15 cellular contexts compared by ENCODE assay signal in the genomic region with DNA sequence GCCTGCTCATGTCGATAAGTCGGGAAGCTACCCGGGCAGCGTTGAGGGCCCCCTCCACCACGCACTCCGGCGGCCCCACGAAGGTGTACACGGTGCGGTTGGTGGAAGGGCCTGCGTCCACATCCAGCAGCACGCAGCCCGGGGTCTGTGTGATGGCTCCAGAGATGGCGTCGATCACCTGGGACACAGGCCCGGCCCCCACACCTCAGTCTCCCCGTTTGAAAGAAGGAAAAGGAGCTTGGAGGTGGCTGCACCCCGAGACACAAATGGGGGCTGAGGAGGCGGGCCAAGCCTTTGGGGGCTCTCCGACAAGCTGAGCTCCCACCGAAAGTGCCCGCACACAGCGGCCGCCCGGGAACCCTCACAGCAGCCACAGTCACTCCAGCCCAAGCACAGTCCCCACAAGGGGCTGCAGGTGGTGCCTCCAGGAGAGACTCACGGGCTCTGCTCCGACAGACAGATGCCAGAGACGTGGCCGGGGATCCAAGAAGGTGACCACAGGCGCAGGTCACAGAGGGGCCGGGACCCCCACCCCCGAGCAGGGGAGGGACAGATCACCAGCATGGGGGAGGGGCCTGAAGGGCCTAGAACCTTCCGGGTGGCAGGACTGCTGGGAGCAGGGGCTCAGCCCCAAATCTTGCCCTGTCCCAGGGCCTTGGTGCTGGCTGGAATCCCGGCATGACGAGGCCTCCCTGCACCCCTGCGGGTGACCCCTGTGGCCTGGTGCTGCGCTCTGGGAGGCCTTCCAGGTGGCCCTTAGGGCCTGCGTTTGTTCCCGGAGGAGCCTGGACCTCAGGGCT. TPM values are rescaled to one million over a fixed set of nuclear protein-coding genes. Genes with fewer than 3 reads are reported as not detected.
A peak's percentile ranks its signal among the peaks of the same experiment; 100 is the strongest.
DNase-seq lines count a peak whose midpoint lies in the region; ATAC-seq and TF ChIP-seq lines count a peak whose summit lies in the region.
"Had no signal": no experiment of that assay in that cellular context is flagged by ENCODE, and none has a peak within 500 bp of the region (broad histone marks: within the 10 kb centered on the region; RNA-seq: fewer than 3 reads in every experiment).

No MANE protein-coding gene starts in this region.

- no peak for TF ChIP-seq CTCF in epithelial cell of proximal tubule (conservative IDR thresholded peaks at IDR 0.05; ENCODE audit: low read depth, low read length)
- TF ChIP-seq CTCF in osteoblast (IDR thresholded peaks at IDR 0.05; ENCODE audit: extremely low read depth, low read depth, low read length), result no peak
- TF ChIP-seq CTCF in vagina (IDR thresholded peaks at IDR 0.05), result no peak

- peak; percentile 1 for DNase-seq in stimulated activated CD4-positive, alpha-beta T cell treated with anti-CD3 and anti-CD28 coated beads, Interleukin-15, amount 100 ng/mL, for 24 hours
- no peak for DNase-seq in stimulated activated CD4-positive, alpha-beta T cell treated with anti-CD3 and anti-CD28 coated beads, Interleukin-2, amount 100 ng/mL, for 48 hours
- DNase-seq in epithelial cell of proximal tubule (ENCODE audit: low read depth), result no peak
- peak; percentile 42 for DNase-seq in osteoblast (ENCODE audit: insufficient read length, low spot score, missing footprints)
- DNase-seq in vagina (ENCODE audit: extremely low spot score in 2 of 2), result peak in 1 of 2 donors; percentile 77
- DNase-seq in HuH-7 (ENCODE audit: low spot score), result no peak
- DNase-seq: Calu3, GM23248, heart right ventricle, NCI-H1092 treated with DMSO at 0.1 percent for 48 hours, NCI-H2227 treated with DMSO at 0.1 percent for 48 hours, small intestine had no signal

- H2AFZ ChIP-seq in osteoblast (ENCODE audit: low read length), result no peak overlapping the region

- no peak overlapping the region for H3K4me2 ChIP-seq in osteoblast (ENCODE audit: insufficient read depth, low read length)

- peaks cover 4% of the 10 kb centered on the region for H3K4me1 ChIP-seq in osteoblast (ENCODE audit: insufficient read depth, low read length)
- H3K4me1 ChIP-seq in vagina, result peaks cover 12% of the 10 kb centered on the region

- no peaks in the 10 kb centered on the region for H3K79me2 ChIP-seq in osteoblast (ENCODE audit: insufficient read depth, low read length)

- H4K20me1 ChIP-seq in osteoblast (ENCODE audit: insufficient read depth, low read length), result no peaks in the 10 kb centered on the region

- ATAC-seq in GM21528 (IDR thresholded peaks at IDR 0.05; ENCODE audit: low FRiP score, unreplicated experiment) (no peak), GM19035 (IDR thresholded peaks at IDR 0.05; ENCODE audit: unreplicated experiment) (no peak)

- H3K36me3 ChIP-seq in osteoblast (ENCODE audit: insufficient read depth, low read length), result no peaks in the 10 kb centered on the region
- no peaks in the 10 kb centered on the region for H3K36me3 ChIP-seq in vagina
- H3K36me3 ChIP-seq: heart right ventricle, SJSA1 had no signal

- H3K27ac ChIP-seq in osteoblast (ENCODE audit: low read depth, low read length) (no peak overlapping the region), vagina (peak overlapping the region; percentile 70)
- H3K27ac ChIP-seq: GM23248, SJSA1 had no signal

- H3K4me3 ChIP-seq in epithelial cell of proximal tubule (ENCODE audit: low read depth, low read length) (peak overlapping the region; percentile 41), osteoblast (ENCODE audit: insufficient read depth, low read length) (no peak overlapping the region), vagina (no peak overlapping the region)
- H3K4me3 ChIP-seq: SJSA1 had no signal

- no peak for TF ChIP-seq POLR2A in vagina (IDR thresholded peaks at IDR 0.05)

- H3K9me3 ChIP-seq in osteoblast (ENCODE audit: low read depth, low read length) (no peaks in the 10 kb centered on the region), vagina (no peaks in the 10 kb centered on the region)
- H3K9me3 ChIP-seq: heart right ventricle, SJSA1 had no signal

- intact Hi-C loops in vagina (cut with DNase I), result no loop called here

- no peaks in the 10 kb centered on the region for H3K27me3 ChIP-seq in osteoblast (ENCODE audit: insufficient read depth, low read length)
- no peaks in the 10 kb centered on the region for H3K27me3 ChIP-seq in vagina
- H3K27me3 ChIP-seq: heart right ventricle, SJSA1 had no signal

RNA-seq across cellular contexts. Expression of a gene that starts 1.0 kb away (rescaled TPM):
- not detected in 2 replicates for total RNA-seq in epithelial cell of proximal tubule
- total RNA-seq in osteoblast, result 0.29 and 0.36 TPM in 2 replicates
- not detected for total RNA-seq in vagina
- total RNA-seq: GM23248, SJSA1 had no signal

RNA-seq across cellular contexts. Expression of a gene that starts 29.9 kb away (rescaled TPM):
- total RNA-seq in epithelial cell of proximal tubule (15.6 and 22.0 TPM in 2 replicates), osteoblast (3.2 and 6.9 TPM in 2 replicates), vagina (5.2 TPM)

RNA-seq across cellular contexts. Expression of a gene that starts 56.4 kb away (rescaled TPM):
- total RNA-seq in epithelial cell of proximal tubule, result 71.5 and 138 TPM in 2 replicates
- total RNA-seq in osteoblast, result 1,184 and 1,265 TPM in 2 replicates
- 535 TPM for total RNA-seq in vagina

Comparison
In these comparisons a context has a peak if more than half of its experiments do, and no peak if none do; other contexts are left out.
1. DNase-seq: peak in stimulated activated CD4-positive, alpha-beta T cell treated with anti-CD3 and anti-CD28 coated beads, Interleukin-15, amount 100 ng/mL, for 24 hours (single experiment) and osteoblast (single experiment); none in stimulated activated CD4-positive, alpha-beta T cell treated with anti-CD3 and anti-CD28 coated beads, Interleukin-2, amount 100 ng/mL, for 48 hours (0 of 2), epithelial cell of proximal tubule (single experiment) and HuH-7 (single experiment).